13 cellular contexts compared by ENCODE assay signal in the genomic region with DNA sequence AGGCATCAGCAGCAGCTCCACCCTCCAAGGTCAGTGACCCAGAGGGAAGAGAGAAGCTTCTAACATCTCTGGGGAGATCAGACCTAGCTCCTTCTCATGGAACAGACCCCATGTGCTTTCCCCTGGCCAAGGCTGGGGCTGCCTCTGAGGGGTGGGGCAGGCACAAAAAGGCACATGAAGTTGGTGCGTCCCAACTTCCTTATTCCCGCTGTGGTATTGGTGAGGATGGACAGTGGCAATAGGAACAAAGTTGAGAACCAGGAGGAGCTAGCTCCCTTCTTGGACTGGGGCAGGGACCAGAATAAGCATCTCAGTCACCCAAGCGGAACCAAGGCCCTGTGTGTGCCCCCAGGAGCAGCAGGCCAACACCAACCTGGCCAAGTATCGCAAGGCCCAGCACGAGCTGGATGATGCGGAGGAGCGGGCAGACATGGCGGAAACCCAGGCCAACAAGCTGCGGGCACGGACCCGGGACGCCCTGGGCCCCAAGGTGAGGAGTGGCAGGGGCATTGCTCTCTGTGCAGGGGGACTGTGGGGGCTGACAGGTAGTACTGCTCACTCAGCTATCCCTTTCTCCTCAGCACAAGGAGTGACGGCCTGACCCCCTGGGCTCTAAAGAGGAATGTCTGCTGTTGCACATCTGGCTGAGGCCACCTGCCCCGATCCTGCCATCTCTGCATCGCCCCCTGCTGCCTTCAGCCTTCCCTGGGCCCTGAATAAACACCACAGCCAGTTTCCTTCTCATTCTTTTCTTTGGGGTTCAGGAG. TPM values are rescaled to one million over a fixed set of nuclear protein-coding genes. Genes with fewer than 3 reads are reported as not detected.
A peak's percentile ranks its signal among the peaks of the same experiment; 100 is the strongest.
DNase-seq lines count a peak whose midpoint lies in the region; ATAC-seq and TF ChIP-seq lines count a peak whose summit lies in the region.
"Had no signal": no experiment of that assay in that cellular context is flagged by ENCODE, and none has a peak within 500 bp of the region (broad histone marks: within the 10 kb centered on the region; RNA-seq: fewer than 3 reads in every experiment).

No MANE protein-coding gene starts in this region.

- H3K79me2 ChIP-seq in PC-9 (ENCODE audit: low read depth), result no peaks in the 10 kb centered on the region

- POLR2A ChIA-PET in PC-9 (lab: Charles Lee; ENCODE audit: unreplicated experiment), result interaction anchor here (0.7 kb wide), 2 partner anchors 60 to 878 kb away, joined by 4 read pairs; no protein-coding TSS in a partner anchor

- ATAC-seq in natural killer cell treated with Interleukin-12 subunit alpha and Interleukin-12 subunit beta and Interleukin-15 and Interleukin-18, amount 100 ng/mL, for 72 hours, result no peak
- ATAC-seq in natural killer cell (no peak), left ventricle myocardium superior (no peak), HG02938 (IDR thresholded peaks at IDR 0.05; ENCODE audit: unreplicated experiment) (no peak), GM18867 (IDR thresholded peaks at IDR 0.05; ENCODE audit: unreplicated experiment) (no peak), left lobe of liver (no peak)

- no TSS peak for BruUV-seq in PC-9 (replicated peaks; lab: Mats Ljungman, UMichigan)

- no peaks in the 10 kb centered on the region for H3K36me3 ChIP-seq in PC-9 (ENCODE audit: low read depth)

- H3K9me3 ChIP-seq in PC-9 (ENCODE audit: insufficient read depth, low read depth), result no peaks in the 10 kb centered on the region
- H3K9me3 ChIP-seq: prostate gland had no signal

- H3K4me1 ChIP-seq in PC-9 (replicated peaks; ENCODE audit: insufficient read depth), result no peaks in the 10 kb centered on the region

- H3K4me2 ChIP-seq in PC-9, result no peak overlapping the region

- H3K27me3 ChIP-seq in PC-9 (ENCODE audit: insufficient read depth, low read depth), result no peaks in the 10 kb centered on the region

- no peaks in the 10 kb centered on the region for H3K36me3 Mint-ChIP-seq in natural killer cell treated with Interleukin-12 subunit alpha and Interleukin-12 subunit beta and Interleukin-15 and Interleukin-18, amount 100 ng/mL, for 72 hours
- no peaks in the 10 kb centered on the region for H3K36me3 Mint-ChIP-seq in natural killer cell

- H3K4me3 ChIP-seq in PC-9, result no peak overlapping the region
- H3K4me3 ChIP-seq: prostate gland had no signal

- no peaks in the 10 kb centered on the region; the same call in 1 of the 2 replicates for H4K20me1 ChIP-seq in PC-9 (ENCODE audit: insufficient read depth)

- H2AFZ ChIP-seq in PC-9, result no peak overlapping the region

- H3K9me2 ChIP-seq in PC-9 (ENCODE audit: insufficient read depth), result no peaks in the 10 kb centered on the region

- peaks cover 5 to 8% of the 10 kb centered on the region in 2 donors for H3K4me1 Mint-ChIP-seq in natural killer cell treated with Interleukin-12 subunit alpha and Interleukin-12 subunit beta and Interleukin-15 and Interleukin-18, amount 100 ng/mL, for 72 hours (ENCODE audit: low read depth in 2 of 2)
- peaks cover 9 to 10% of the 10 kb centered on the region in 2 donors for H3K4me1 Mint-ChIP-seq in natural killer cell

- no peaks in the 10 kb centered on the region for H3K9me3 Mint-ChIP-seq in natural killer cell treated with Interleukin-12 subunit alpha and Interleukin-12 subunit beta and Interleukin-15 and Interleukin-18, amount 100 ng/mL, for 72 hours
- H3K9me3 Mint-ChIP-seq in natural killer cell, result no peaks in the 10 kb centered on the region
- H3K9me3 Mint-ChIP-seq: CD8-positive, alpha-beta memory T cell had no signal

- intact Hi-C loops in natural killer cell (cut with micrococcal nuclease) (no loop called here), left ventricle myocardium superior (cut with micrococcal nuclease) (no loop called here), PC-9 (cut with micrococcal nuclease; ENCODE audit: unreplicated experiment) (no loop called here)

- H3K27me3 Mint-ChIP-seq in natural killer cell treated with Interleukin-12 subunit alpha and Interleukin-12 subunit beta and Interleukin-15 and Interleukin-18, amount 100 ng/mL, for 72 hours, result no peaks in the 10 kb centered on the region
- no peaks in the 10 kb centered on the region for H3K27me3 Mint-ChIP-seq in natural killer cell (ENCODE audit: low read depth in 2 of 2)
- H3K27me3 Mint-ChIP-seq: CD8-positive, alpha-beta memory T cell had no signal

- CTCF ChIA-PET in PC-9 (lab: Charles Lee), result interaction anchor here (0.7 to 1.1 kb wide), 2 partner anchors 128 to 129 kb away, joined by 3 to 4 read pairs; partner anchors contain the start of gene GGT7

- H3K4me3 Mint-ChIP-seq in natural killer cell treated with Interleukin-12 subunit alpha and Interleukin-12 subunit beta and Interleukin-15 and Interleukin-18, amount 100 ng/mL, for 72 hours, result no peak overlapping the region
- no peak overlapping the region for H3K4me3 Mint-ChIP-seq in natural killer cell
- H3K4me3 Mint-ChIP-seq: CD8-positive, alpha-beta memory T cell had no signal

- H3K27ac ChIP-seq in VCaP (no peak overlapping the region), PC-9 (no peak overlapping the region)
- H3K27ac ChIP-seq: HL-60, prostate gland had no signal

- peak; percentile 58 for DNase-seq in natural killer cell treated with Interleukin-12 subunit alpha and Interleukin-12 subunit beta and Interleukin-15 and Interleukin-18, amount 100 ng/mL, for 72 hours (ENCODE audit: low spot score)
- DNase-seq in natural killer cell (no peak), left ventricle myocardium superior (peak; percentile 31), PC-9 (no peak), left lobe of liver (ENCODE audit: low spot score) (no peak)
- DNase-seq: dermis blood vessel endothelial cell, NCI-H2171 treated with DMSO at 0.1 percent for 48 hours had no signal

- TF ChIP-seq CTCF in natural killer cell (IDR thresholded peaks at IDR 0.05) (no peak), VCaP (conservative IDR thresholded peaks at IDR 0.05) (peak; percentile 45), PC-9 (conservative IDR thresholded peaks at IDR 0.05) (no peak; the same call in 1 of the 2 replicates)

- H3K27ac Mint-ChIP-seq in natural killer cell treated with Interleukin-12 subunit alpha and Interleukin-12 subunit beta and Interleukin-15 and Interleukin-18, amount 100 ng/mL, for 72 hours, result no peak overlapping the region
- H3K27ac Mint-ChIP-seq in natural killer cell, result no peak overlapping the region

- H3F3A ChIP-seq in PC-9 (ENCODE audit: insufficient read depth, low read depth), result 0 out of 2 replicates have a peak, but pooled peaks cover 3% of the 10 kb centered on the region

RNA-seq across cellular contexts. Expression of gene MYH7B, which starts 46.1 kb away (rescaled TPM):
- under 1 TPM in 1 of 2 donors, not detected in 1; 0.19 TPM for total RNA-seq in natural killer cell treated with Interleukin-12 subunit alpha and Interleukin-12 subunit beta and Interleukin-15 and Interleukin-18, amount 100 ng/mL, for 72 hours
- total RNA-seq in natural killer cell (1 to 10 TPM in 1 of 3 donors, under 1 TPM in 2; 0.18 to 1.0 (median 0.21) TPM), left ventricle myocardium superior (297 TPM), PC-9 (2021) (1.0 and 2.3 TPM in 2 replicates), left lobe of liver (0.45 TPM)

RNA-seq across cellular contexts. Expression of gene GSS, which starts 46.2 kb away (rescaled TPM):
- 10 to 100 TPM; 53.3 to 71.3 TPM for total RNA-seq in natural killer cell treated with Interleukin-12 subunit alpha and Interleukin-12 subunit beta and Interleukin-15 and Interleukin-18, amount 100 ng/mL, for 72 hours
- total RNA-seq in natural killer cell, result 10 to 100 TPM; 27.4 to 35.4 (median 30.3) TPM
- 18.6 TPM for total RNA-seq in left ventricle myocardium superior
- total RNA-seq in PC-9 (2021), result 131 and 138 TPM in 2 replicates
- 29.2 TPM for total RNA-seq in left lobe of liver

Comparison
In these comparisons a context has a peak if more than half of its experiments do, and no peak if none do; other contexts are left out.
1. DNase-seq: peak in natural killer cell treated with Interleukin-12 subunit alpha and Interleukin-12 subunit beta and Interleukin-15 and Interleukin-18, amount 100 ng/mL, for 72 hours (single experiment) and left ventricle myocardium superior (single experiment); none in natural killer cell (single experiment), PC-9 (0 of 2) and left lobe of liver (single experiment).
2. RNA of gene MYH7B, which starts 46.1 kb away (total RNA-seq): 297 TPM in left ventricle myocardium superior (single experiment); 1.0 to 2.3 TPM in PC-9, 0.45 TPM in left lobe of liver (single experiment), 0.18 to 1.0 TPM in natural killer cell and 0.19 TPM in natural killer cell treated with Interleukin-12 subunit alpha and Interleukin-12 subunit beta and Interleukin-15 and Interleukin-18, amount 100 ng/mL, for 72 hours; every median in the first group is over 10 times any median in the second.